18 cellular contexts compared by ENCODE assay signal in the genomic region with DNA sequence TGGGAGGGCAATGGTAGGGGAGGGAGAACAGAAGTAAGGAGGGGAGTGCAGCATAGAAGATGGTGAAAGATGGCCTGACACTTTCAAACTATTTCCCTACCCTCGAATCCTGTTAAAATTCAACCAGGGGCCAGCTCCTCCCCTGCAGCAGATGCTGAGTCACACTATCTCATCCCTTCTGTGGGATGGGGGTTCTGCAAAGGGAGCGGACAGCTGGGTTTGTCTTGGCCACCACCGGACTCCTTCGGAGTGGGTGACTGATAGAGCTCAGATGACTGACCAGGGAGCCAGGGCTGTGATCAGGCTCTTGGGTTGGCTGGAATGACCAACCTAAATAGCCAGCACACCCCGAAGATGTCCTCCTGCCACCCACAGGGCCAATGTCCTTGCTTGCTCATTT. TPM values are rescaled to one million over a fixed set of nuclear protein-coding genes. Genes with fewer than 3 reads are reported as not detected.
"Had no signal": no experiment of that assay in that cellular context is flagged by ENCODE, and none has a peak within 500 bp of the region (broad histone marks: within the 10 kb centered on the region; RNA-seq: fewer than 3 reads in every experiment).

No MANE protein-coding gene starts in this region.

- H3K27ac Mint-ChIP-seq: activated naive CD8-positive, alpha-beta T cell treated with anti-CD3 and anti-CD28 coated beads for 36 hours; natural killer cell; stimulated activated naive CD8-positive, alpha-beta T cell treated with anti-CD3 and anti-CD28 coated beads, Interleukin-15, Interleukin-2, amounts not matched to agents 100 ng/mL and 50 ng/mL, for 24 hours had no signal

- H3K27me3 ChIP-seq: right lobe of liver had no signal

- ATAC-seq: left cardiac atrium, natural killer cell had no signal

- H3K4me3 ChIP-seq: lung, prostate gland, right lobe of liver, thoracic aorta had no signal

- H3K4me1 ChIP-seq: prostate gland, right lobe of liver had no signal

- H3K36me3 ChIP-seq: prostate gland, right lobe of liver, thoracic aorta had no signal

- DNase-seq: activated CD4-positive, alpha-beta T cell treated with anti-CD3 and anti-CD28 coated beads, Interleukin-2, amount 50 U/mL, for 4 hours; activated CD4-positive, CD25-positive, alpha-beta regulatory T cell treated with anti-CD3 and anti-CD28 coated beads, Interleukin-2, amount 50 U/mL, for 72 hours; activated gamma-delta T cell treated with Interleukin-2 at 50 U/mL for 16 hours; activated naive CD8-positive, alpha-beta T cell treated with anti-CD3 and anti-CD28 coated beads for 36 hours; activated T-cell treated with anti-CD3 and anti-CD28 coated beads, Interleukin-2, amount 50 U/mL, for 48 hours; dermis blood vessel endothelial cell; hippocampal formation; left cardiac atrium; natural killer cell; right lobe of liver; stimulated activated CD4-positive, alpha-beta T cell treated with anti-CD3 and anti-CD28 coated beads, Interleukin-2, amount 100 ng/mL, for 48 hours; stimulated activated CD8-positive, alpha-beta memory T cell treated with anti-CD3 and anti-CD28 coated beads, Interleukin-4, amount 100 ng/mL, for 48 hours had no signal

- H3K4me1 Mint-ChIP-seq: activated naive CD8-positive, alpha-beta T cell treated with anti-CD3 and anti-CD28 coated beads for 36 hours; natural killer cell had no signal

- H3K9me3 ChIP-seq: prostate gland, right lobe of liver had no signal

- H3K27me3 Mint-ChIP-seq: activated naive CD8-positive, alpha-beta T cell treated with anti-CD3 and anti-CD28 coated beads for 36 hours had no signal

- H3K27ac ChIP-seq: prostate gland, right lobe of liver, thoracic aorta had no signal

- H3K4me3 Mint-ChIP-seq: activated naive CD8-positive, alpha-beta T cell treated with anti-CD3 and anti-CD28 coated beads for 36 hours; natural killer cell; stimulated activated naive CD8-positive, alpha-beta T cell treated with anti-CD3 and anti-CD28 coated beads, Interleukin-15, Interleukin-2, amounts not matched to agents 100 ng/mL and 50 ng/mL, for 24 hours had no signal

RNA-seq across cellular contexts. Expression of gene TRH, which starts 47.4 kb away (rescaled TPM):
- total RNA-seq: activated naive CD8-positive, alpha-beta T cell treated with anti-CD3 and anti-CD28 coated beads for 36 hours; dermis blood vessel endothelial cell; epithelial cell of proximal tubule; left cardiac atrium; natural killer cell; right lobe of liver; T-helper 2 cell treated with Interferon-gamma antibody and Interleukin-4, amounts not matched to agents 100 ng/mL and 5 ng/mL, for 36 hours; thoracic aorta had no signal
